Comparison of ENCODE assay signal across 15 cellular contexts in genomic region chr22:32839776-32840571, GRCh38. TPM values are rescaled to one million over a fixed set of nuclear protein-coding genes. Genes with fewer than 3 reads are reported as not detected.
DNase-seq lines count a peak whose midpoint lies in the region; ATAC-seq, FAIRE-seq and TF ChIP-seq lines count a peak whose summit lies in the region.
"Had no signal": no experiment of that assay in that cellular context is flagged by ENCODE, and none has a peak within 500 bp of the region (broad histone marks: within the 10 kb centered on the region; RNA-seq: fewer than 3 reads in every experiment).

No MANE protein-coding gene starts in this region.

- intact Hi-C loops in activated CD8-positive, alpha-beta T cell treated with anti-CD3 and anti-CD28 coated beads for 36 hours (cut with micrococcal nuclease) = no loop called here

- no peaks in the 10 kb centered on the region for H3K27me3 ChIP-seq in suprapubic skin

- CTCF ChIA-PET in activated CD8-positive, alpha-beta T cell treated with anti-CD3 and anti-CD28 coated beads for 36 hours (lab: Charles Lee) = no interaction called here

- no peaks in the 10 kb centered on the region for H3K9me3 ChIP-seq in suprapubic skin

- no peaks in the 10 kb centered on the region for H3K36me3 Mint-ChIP-seq in mesothelial cell of epicardium
- no peaks in the 10 kb centered on the region for H3K36me3 Mint-ChIP-seq in activated CD8-positive, alpha-beta T cell treated with anti-CD3 and anti-CD28 coated beads for 36 hours (ENCODE audit: low read depth)
- H3K36me3 Mint-ChIP-seq: activated CD4-positive, alpha-beta memory T cell treated with anti-CD3 and anti-CD28 coated beads for 36 hours; CD14-positive monocyte had no signal

- WGBS in suprapubic skin = 48% methylated on average over 12 of the region's 13 CpGs

- ATAC-seq in esophagus mucosa (peak; percentile 42), GM19463 (IDR thresholded peaks at IDR 0.05; ENCODE audit: unreplicated experiment) (no peak)
- no peak for ATAC-seq in activated CD8-positive, alpha-beta T cell treated with anti-CD3 and anti-CD28 coated beads for 36 hours

- peaks cover 45% of the 10 kb centered on the region for H3K4me1 Mint-ChIP-seq in mesothelial cell of epicardium
- H3K4me1 Mint-ChIP-seq in activated CD8-positive, alpha-beta T cell treated with anti-CD3 and anti-CD28 coated beads for 36 hours (ENCODE audit: low read depth) = no peaks in the 10 kb centered on the region
- H3K4me1 Mint-ChIP-seq: CD14-positive monocyte had no signal

- no peaks in the 10 kb centered on the region for H3K9me3 Mint-ChIP-seq in mesothelial cell of epicardium
- H3K9me3 Mint-ChIP-seq in activated CD8-positive, alpha-beta T cell treated with anti-CD3 and anti-CD28 coated beads for 36 hours = no peaks in the 10 kb centered on the region
- H3K9me3 Mint-ChIP-seq: activated CD4-positive, alpha-beta memory T cell treated with anti-CD3 and anti-CD28 coated beads for 36 hours; activated naive CD4-positive, alpha-beta T cell treated with anti-CD3 and anti-CD28 coated beads for 36 hours had no signal

- TF ChIP-seq EP300 in suprapubic skin (IDR thresholded peaks at IDR 0.05) = no peak

- no peaks in the 10 kb centered on the region for H3K36me3 ChIP-seq in suprapubic skin

- no peak for FAIRE-seq in HTR-8/SVneo (lab: Jason Lieb, UNC)
- FAIRE-seq: G401.6 had no signal

- H3K4me1 ChIP-seq in suprapubic skin = peaks cover 57% of the 10 kb centered on the region

- no peak overlapping the region for H3K4me3 Mint-ChIP-seq in mesothelial cell of epicardium
- H3K4me3 Mint-ChIP-seq in activated CD8-positive, alpha-beta T cell treated with anti-CD3 and anti-CD28 coated beads for 36 hours = no peak overlapping the region
- H3K4me3 Mint-ChIP-seq: activated CD4-positive, alpha-beta memory T cell treated with anti-CD3 and anti-CD28 coated beads for 36 hours; activated naive CD4-positive, alpha-beta T cell treated with anti-CD3 and anti-CD28 coated beads for 36 hours; CD14-positive monocyte had no signal

- no peak overlapping the region for H3K4me3 ChIP-seq in suprapubic skin

- H3K27me3 Mint-ChIP-seq in mesothelial cell of epicardium (ENCODE audit: low read depth) = no peaks in the 10 kb centered on the region
- peaks cover 2% of the 10 kb centered on the region for H3K27me3 Mint-ChIP-seq in activated CD8-positive, alpha-beta T cell treated with anti-CD3 and anti-CD28 coated beads for 36 hours

- TF ChIP-seq CTCF in mesothelial cell of epicardium (IDR thresholded peaks at IDR 0.05; ENCODE audit: unreplicated experiment) (no peak), suprapubic skin (IDR thresholded peaks at IDR 0.05) (no peak)
- TF ChIP-seq CTCF in activated CD8-positive, alpha-beta T cell treated with anti-CD3 and anti-CD28 coated beads for 36 hours (IDR thresholded peaks at IDR 0.05) = no peak

- POLR2A ChIA-PET in activated CD8-positive, alpha-beta T cell treated with anti-CD3 and anti-CD28 coated beads for 36 hours (lab: Charles Lee) = no interaction called here

- peak overlapping the region; percentile 88 for H3K27ac Mint-ChIP-seq in mesothelial cell of epicardium
- no peak overlapping the region for H3K27ac Mint-ChIP-seq in activated CD8-positive, alpha-beta T cell treated with anti-CD3 and anti-CD28 coated beads for 36 hours
- H3K27ac Mint-ChIP-seq: activated CD4-positive, alpha-beta memory T cell treated with anti-CD3 and anti-CD28 coated beads for 36 hours; activated naive CD4-positive, alpha-beta T cell treated with anti-CD3 and anti-CD28 coated beads for 36 hours; CD14-positive monocyte had no signal

- DNase-seq in SK-N-DZ (ENCODE audit: low spot score) = peak; percentile 26
- peak in 1 of 2 experiments; percentile 39 for DNase-seq in mesothelial cell of epicardium (ENCODE audit: low spot score in 2 of 2, unreplicated experiment in 2 of 2)
- no peak for DNase-seq in suprapubic skin (ENCODE audit: low spot score in 2 of 2)
- no peak for DNase-seq in CD1c-positive myeloid dendritic cell (ENCODE audit: extremely low spot score)
- DNase-seq in activated CD8-positive, alpha-beta T cell treated with anti-CD3 and anti-CD28 coated beads for 36 hours = no peak
- DNase-seq in HTR-8/SVneo (ENCODE audit: insufficient read length, low spot score) = no peak
- DNase-seq: activated CD4-positive, alpha-beta memory T cell treated with anti-CD3 and anti-CD28 coated beads for 36 hours; activated naive CD4-positive, alpha-beta T cell treated with anti-CD3 and anti-CD28 coated beads for 36 hours; effector CD4-positive, alpha-beta T cell; NCI-H2171; T-helper 1 cell had no signal

- H3K27ac ChIP-seq in suprapubic skin = peak overlapping the region; percentile 10

- no peak for TF ChIP-seq POLR2A in suprapubic skin (IDR thresholded peaks at IDR 0.05)

RNA-seq across cellular contexts. Expression of gene TIMP3, which starts 38.5 kb away (rescaled TPM):
- polyA plus RNA-seq in SK-N-DZ (2014; cell fraction: cytosol; rRNA removed) = not detected in 2 replicates
- polyA plus RNA-seq in SK-N-DZ (2014; cell fraction: nucleus; rRNA removed) = 0.09 TPM in 1 of 2 replicates, not detected in the other
- 20.1 TPM for total RNA-seq in esophagus mucosa
- 65.9 to 68.2 TPM (median 67.2 TPM) in 3 replicates for total RNA-seq in mesothelial cell of epicardium
- total RNA-seq in suprapubic skin = 100 to 1,000 TPM; 148 to 295 (median 170) TPM
- under 1 TPM; 0.07 TPM for total RNA-seq in activated CD8-positive, alpha-beta T cell treated with anti-CD3 and anti-CD28 coated beads for 36 hours
- total RNA-seq: activated CD4-positive, alpha-beta memory T cell treated with anti-CD3 and anti-CD28 coated beads for 36 hours; activated naive CD4-positive, alpha-beta T cell treated with anti-CD3 and anti-CD28 coated beads for 36 hours had no signal
- polyA plus RNA-seq: CD14-positive monocyte had no signal

Comparison
In these comparisons a context has a peak if more than half of its experiments do, and no peak if none do; other contexts are left out.
1. RNA of gene TIMP3, which starts 38.5 kb away (total RNA-seq): 148 to 295 TPM in suprapubic skin, 65.9 to 68.2 TPM in mesothelial cell of epicardium and 20.1 TPM in esophagus mucosa (single experiment); 0.07 TPM in activated CD8-positive, alpha-beta T cell treated with anti-CD3 and anti-CD28 coated beads for 36 hours; every median in the first group is over 10 times any median in the second.